ENCODE assay signal across 22 cellular contexts in the genomic region with DNA sequence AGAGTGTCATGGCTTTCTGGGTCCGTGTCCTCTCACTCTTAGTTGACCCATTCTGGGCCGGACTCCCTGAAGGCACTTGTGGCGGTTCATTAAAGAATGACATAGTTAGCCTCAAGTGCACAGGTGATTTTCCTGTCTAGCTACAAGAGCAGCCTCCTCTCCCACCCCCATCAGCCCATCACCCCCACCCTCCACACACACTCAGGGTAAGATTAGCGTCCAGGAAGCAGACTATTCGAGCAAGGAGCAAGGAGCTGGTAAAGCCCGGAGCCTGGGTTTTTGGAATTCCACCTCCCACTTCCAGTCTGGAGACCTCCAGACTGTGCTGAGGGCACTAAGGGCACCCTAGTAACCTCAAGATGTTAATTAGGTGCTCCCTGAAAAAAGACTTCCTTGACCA. TPM values are rescaled to one million over a fixed set of nuclear protein-coding genes. Genes with fewer than 3 reads are reported as not detected.
DNase-seq lines count a peak whose midpoint lies in the region; ATAC-seq and TF ChIP-seq lines count a peak whose summit lies in the region.
"Had no signal": no experiment of that assay in that cellular context is flagged by ENCODE, and none has a peak within 500 bp of the region (broad histone marks: within the 10 kb centered on the region; RNA-seq: fewer than 3 reads in every experiment).

No MANE protein-coding gene starts in this region.

- H3K4me3 ChIP-seq in left ventricle myocardium inferior (no peak overlapping the region), esophagus muscularis mucosa (no peak overlapping the region), sigmoid colon (no peak overlapping the region), aorta (ENCODE audit: low read length in 2 of 2) (no peak overlapping the region)
- H3K4me3 ChIP-seq: SK-N-MC, transverse colon had no signal

- no peak for DNase-seq in left ventricle myocardium inferior
- no peak for DNase-seq in left ventricle myocardium superior
- DNase-seq in esophagus muscularis mucosa (ENCODE audit: extremely low spot score), result no peak
- DNase-seq in sigmoid colon, result no peak
- no peak for DNase-seq in aorta
- no peak for DNase-seq in activated naive CD4-positive, alpha-beta T cell treated with anti-CD3 and anti-CD28 coated beads, Interleukin-2, amount 50 U/mL, for 72 hours (ENCODE audit: low spot score in 2 of 2)
- DNase-seq in NCI-H774 (lab: John Stamatoyannopoulos, UW), result no peak
- DNase-seq: activated CD4-positive, CD25-positive, alpha-beta regulatory T cell treated with anti-CD3 and anti-CD28 coated beads, Interleukin-2, amount 50 U/mL, for 72 hours; activated CD8-positive, alpha-beta memory T cell treated with anti-CD3 and anti-CD28 coated beads, Interleukin-2, amount 10 ng/mL, durations not matched to agents 7 days and 5 days; activated naive CD4-positive, alpha-beta T cell; CD4-positive, alpha-beta memory T cell; GOT3; NCI-H1417 treated with DMSO at 0.1 percent for 48 hours; NCI-H2171 treated with DMSO at 0.1 percent for 48 hours; PC-3; transverse colon had no signal

- no peak for TF ChIP-seq EP300 in esophagus muscularis mucosa (IDR thresholded peaks at IDR 0.05)
- no peak for TF ChIP-seq EP300 in sigmoid colon (IDR thresholded peaks at IDR 0.05)

- whole genome bisulfite sequencing in esophagus muscularis mucosa, result 72% methylated on average over 6 of the region's 6 CpGs
- WGBS in sigmoid colon, 2 donors, result 91% methylated on average over 6 of the region's 6 CpGs
- WGBS in aorta, 2 donors, result 77% methylated on average over 6 of the region's 6 CpGs

- H3K9me3 ChIP-seq in left ventricle myocardium inferior (replicated peaks), result no peaks in the 10 kb centered on the region
- H3K9me3 ChIP-seq in esophagus muscularis mucosa, result no peaks in the 10 kb centered on the region
- H3K9me3 ChIP-seq in sigmoid colon, result no peaks in the 10 kb centered on the region
- H3K9me3 ChIP-seq in aorta (ENCODE audit: control insufficient read depth, low read length), result no peaks in the 10 kb centered on the region
- H3K9me3 ChIP-seq: transverse colon had no signal

- TF ChIP-seq POLR2A in esophagus muscularis mucosa (IDR thresholded peaks at IDR 0.05; ENCODE audit: low read depth) (no peak), sigmoid colon (IDR thresholded peaks at IDR 0.05) (no peak)

- H3K27ac ChIP-seq in left ventricle myocardium inferior (replicated peaks), result peak overlapping the region; percentile 76
- peak overlapping the region; percentile 78 to 84 (median 82) for H3K27ac ChIP-seq in esophagus muscularis mucosa (replicated peaks in 1 of 4)
- peak overlapping the region; percentile 72 to 86 (median 73) for H3K27ac ChIP-seq in sigmoid colon
- H3K27ac ChIP-seq in aorta (ENCODE audit: low read depth in 1 of 2, low read length in 2 of 2), result peak overlapping the region; percentile 4
- H3K27ac ChIP-seq: SK-N-MC had no signal

- peaks cover 9 to 16% of the 10 kb centered on the region in 2 donors for H3K36me3 Mint-ChIP-seq in activated naive CD4-positive, alpha-beta T cell treated with anti-CD3 and anti-CD28 coated beads, Interleukin-2, amount 50 U/mL, for 72 hours

- TF ChIP-seq CTCF in left ventricle myocardium inferior (IDR thresholded peaks at IDR 0.05; ENCODE audit: borderline replicate concordance) (no peak), esophagus muscularis mucosa (IDR thresholded peaks at IDR 0.05) (no peak), sigmoid colon (IDR thresholded peaks at IDR 0.05) (no peak)

- H3K27me3 ChIP-seq in left ventricle myocardium inferior (ENCODE audit: low read depth) (no peaks in the 10 kb centered on the region), esophagus muscularis mucosa (no peaks in the 10 kb centered on the region), sigmoid colon (no peaks in the 10 kb centered on the region), aorta (ENCODE audit: control insufficient read depth in 1 of 2, insufficient read depth in 2 of 2, low read length in 1 of 2) (no peaks in the 10 kb centered on the region)
- H3K27me3 ChIP-seq: transverse colon had no signal

- no peaks in the 10 kb centered on the region for H3K9me3 Mint-ChIP-seq in activated naive CD4-positive, alpha-beta T cell treated with anti-CD3 and anti-CD28 coated beads, Interleukin-2, amount 50 U/mL, for 72 hours
- H3K9me3 Mint-ChIP-seq: CD4-positive, alpha-beta memory T cell; dendritic cell treated with granulocyte-macrophage colony-stimulating factor and Interleukin-4, amounts not matched to agents 40 ng/mL and 50 ng/mL, for 4 days; natural killer cell treated with Interleukin-12 subunit alpha and Interleukin-12 subunit beta and Interleukin-15 and Interleukin-18, amount 100 ng/mL, for 72 hours had no signal

- peaks cover 45% of the 10 kb centered on the region for H3K4me1 ChIP-seq in left ventricle myocardium inferior
- H3K4me1 ChIP-seq in esophagus muscularis mucosa, result peaks cover 35 to 56% (median 52%) of the 10 kb centered on the region in 4 donors
- peaks cover 0 to 36% (median 30%) of the 10 kb centered on the region in 4 donors for H3K4me1 ChIP-seq in sigmoid colon
- H3K4me1 ChIP-seq in aorta (ENCODE audit: control insufficient read depth in 1 of 2, insufficient read depth in 2 of 2, low read length in 2 of 2), result no peaks in the 10 kb centered on the region

- H3K36me3 ChIP-seq in left ventricle myocardium inferior (peaks cover 66% of the 10 kb centered on the region), esophagus muscularis mucosa (peaks cover 20 to 73% (median 48%) of the 10 kb centered on the region in 4 donors), sigmoid colon (peaks cover 0 to 49% (median 17%) of the 10 kb centered on the region in 4 donors), aorta (ENCODE audit: control insufficient read depth in 1 of 2, insufficient read depth in 2 of 2, low read length in 1 of 2) (no peaks in the 10 kb centered on the region)

- peak overlapping the region in 1 of 2 donors; percentile 25 for H3K27ac Mint-ChIP-seq in activated naive CD4-positive, alpha-beta T cell treated with anti-CD3 and anti-CD28 coated beads, Interleukin-2, amount 50 U/mL, for 72 hours
- H3K27ac Mint-ChIP-seq: dendritic cell treated with granulocyte-macrophage colony-stimulating factor and Interleukin-4, amounts not matched to agents 40 ng/mL and 50 ng/mL, for 4 days; natural killer cell treated with Interleukin-12 subunit alpha and Interleukin-12 subunit beta and Interleukin-15 and Interleukin-18, amount 100 ng/mL, for 72 hours had no signal

- intact Hi-C loops in left ventricle myocardium inferior (cut with micrococcal nuclease) (loop anchor here (10.0 kb wide), 1 partner anchor 52 kb away; no protein-coding TSS in a partner anchor), left ventricle myocardium superior (cut with micrococcal nuclease) (no loop called here), esophagus muscularis mucosa (cut with DNase I) (no loop called here), sigmoid colon (cut with DNase I) (loop anchor here (5.0 kb wide), 2 partner anchors 45 to 60 kb away; no protein-coding TSS in a partner anchor), aorta (cut with DNase I) (loop anchor here in 1 of 2 donors (5.0 kb wide), 1 partner anchor 60 kb away; no protein-coding TSS in a partner anchor)

- ATAC-seq in left ventricle myocardium superior (no peak), aorta (ENCODE audit: low FRiP score) (no peak), GM21367 (IDR thresholded peaks at IDR 0.05; ENCODE audit: unreplicated experiment) (no peak)
- ATAC-seq in activated naive CD4-positive, alpha-beta T cell treated with anti-CD3 and anti-CD28 coated beads, Interleukin-2, amount 50 U/mL, for 72 hours, result no peak
- ATAC-seq: activated CD8-positive, alpha-beta memory T cell treated with anti-CD3 and anti-CD28 coated beads, Interleukin-2, amount 10 ng/mL, durations not matched to agents 7 days and 5 days; esophagus mucosa; natural killer cell treated with Interleukin-12 subunit alpha and Interleukin-12 subunit beta and Interleukin-15 and Interleukin-18, amount 100 ng/mL, for 72 hours; PC-3 had no signal

RNA-seq across cellular contexts. Expression of a gene that starts 39.5 kb away (rescaled TPM):
- total RNA-seq in left ventricle myocardium inferior (not detected), left ventricle myocardium superior (not detected), esophagus muscularis mucosa (10 to 100 TPM; 51.4 to 72.6 (median 68.1) TPM), sigmoid colon (100 to 1,000 TPM; 161 to 184 (median 170) TPM), aorta (under 1 TPM in 1 of 2 donors, not detected in 1; 0.49 TPM)
- polyA plus RNA-seq in sigmoid colon (10 to 100 TPM in 1 of 3 donors, 1 to 10 TPM in 1, not detected in 1; 6.0 to 14.4 TPM), aorta (1 to 10 TPM in 1 of 2 donors, under 1 TPM in 1; 0.31 to 2.5 TPM)
- total RNA-seq in activated naive CD4-positive, alpha-beta T cell treated with anti-CD3 and anti-CD28 coated beads, Interleukin-2, amount 50 U/mL, for 72 hours, result under 1 TPM in 1 of 2 donors, not detected in 1; 0.16 TPM
- total RNA-seq: activated CD8-positive, alpha-beta memory T cell treated with anti-CD3 and anti-CD28 coated beads, Interleukin-2, amount 10 ng/mL, durations not matched to agents 7 days and 5 days; natural killer cell treated with Interleukin-12 subunit alpha and Interleukin-12 subunit beta and Interleukin-15 and Interleukin-18, amount 100 ng/mL, for 72 hours had no signal
- polyA plus RNA-seq: AG04450 had no signal

Comparison
In these comparisons a context has a peak if more than half of its experiments do, and no peak if none do; other contexts are left out.
1. intact Hi-C loops: an anchor here in left ventricle myocardium inferior (10.0 kb wide) and sigmoid colon (5.0 kb wide); none called in left ventricle myocardium superior and esophagus muscularis mucosa.
2. H3K27ac ChIP-seq: peak in every context shown above with its lines; median percentile 82 in esophagus muscularis mucosa; 76 in left ventricle myocardium inferior; 73 in sigmoid colon; 4 in aorta.
3. RNA of a gene that starts 39.5 kb away (total RNA-seq): 161 to 184 TPM in sigmoid colon and 51.4 to 72.6 TPM in esophagus muscularis mucosa; 0.49 TPM in aorta, 0.16 TPM in activated naive CD4-positive, alpha-beta T cell treated with anti-CD3 and anti-CD28 coated beads, Interleukin-2, amount 50 U/mL, for 72 hours, not detected in left ventricle myocardium inferior (single experiment) and not detected in left ventricle myocardium superior (single experiment); every median in the first group is over 10 times any median in the second.